1 cellular context compared by ENCODE assay signal in genomic region chr19:41883821-41884733, GRCh38.
A peak's percentile ranks its signal among the peaks of the same experiment; 100 is the strongest.
TF ChIP-seq lines count a peak whose summit lies in the region.

No MANE protein-coding gene starts in this region.

TF ChIP-seq in HepG2, 621 proteins besides CTCF, POLR2A, EP300 and RAD21 (continued from another document):
- TF ChIP-seq ZNF616 (CRISPR knock-in tag; IDR thresholded peaks at IDR 0.05; ENCODE audit: low read depth) = 0 out of 2 replicates have a peak, but pooled peaks have one; percentile 77
- no peak for TF ChIP-seq REST (IDR thresholded peaks at IDR 0.05; ENCODE audit: borderline replicate concordance in 1 of 2, low read depth in 1 of 2, low read length in 2 of 2)
- TF ChIP-seq ZNF704 (CRISPR knock-in tag; IDR thresholded peaks at IDR 0.05; ENCODE audit: borderline replicate concordance) = no peak
- TF ChIP-seq TRAFD1 (CRISPR knock-in tag; IDR thresholded peaks at IDR 0.05; ENCODE audit: borderline replicate concordance) = 0 out of 2 replicates have a peak, but pooled peaks have one; percentile 74
- no peak for TF ChIP-seq E2F1 (CRISPR knock-in tag; IDR thresholded peaks at IDR 0.05)
- TF ChIP-seq PHF8 (CRISPR knock-in tag; IDR thresholded peaks at IDR 0.05) = peak; percentile 62
- TF ChIP-seq RFX5 (IDR thresholded peaks at IDR 0.05; ENCODE audit: low read depth, low read length) = no peak
- 0 out of 2 replicates have a peak, but pooled peaks have one; percentile 45 for TF ChIP-seq ARNTL (CRISPR knock-in tag; IDR thresholded peaks at IDR 0.05)
- TF ChIP-seq ZNF367 (CRISPR knock-in tag; IDR thresholded peaks at IDR 0.05; ENCODE audit: borderline replicate concordance) = no peak
- no peak; the same call in 1 of the 2 replicates for TF ChIP-seq REXO4 (CRISPR knock-in tag; IDR thresholded peaks at IDR 0.05; ENCODE audit: borderline replicate concordance)
- TF ChIP-seq ZNF235 (CRISPR knock-in tag; IDR thresholded peaks at IDR 0.05; ENCODE audit: borderline replicate concordance) = no peak
- peak; percentile 90 for TF ChIP-seq RBFOX2 (IDR thresholded peaks at IDR 0.05; ENCODE audit: low read depth, low read length)
- TF ChIP-seq THYN1 (CRISPR knock-in tag; IDR thresholded peaks at IDR 0.05; ENCODE audit: borderline replicate concordance, low read depth) = no peak
- 0 out of 2 replicates have a peak, but pooled peaks have one; percentile 62 for TF ChIP-seq ZNF589 (CRISPR knock-in tag; conservative IDR thresholded peaks at IDR 0.05)
- 0 out of 2 replicates have a peak, but pooled peaks have one; percentile 27 for TF ChIP-seq ZFP90 (CRISPR knock-in tag; IDR thresholded peaks at IDR 0.05; ENCODE audit: borderline replicate concordance)
- no peak for TF ChIP-seq HOXA7 (CRISPR knock-in tag; IDR thresholded peaks at IDR 0.05)
- TF ChIP-seq TARDBP (CRISPR knock-in tag; IDR thresholded peaks at IDR 0.05) = peak; percentile 86
- TF ChIP-seq TBP (CRISPR knock-in tag; IDR thresholded peaks at IDR 0.05) = peak; percentile 76; the same call in 1 of the 2 replicates
- no peak for TF ChIP-seq ZNF292 (CRISPR knock-in tag; IDR thresholded peaks at IDR 0.05; ENCODE audit: borderline replicate concordance, low read depth)
- no peak; the same call in 1 of the 2 replicates for TF ChIP-seq SP5 (CRISPR knock-in tag; IDR thresholded peaks at IDR 0.05; ENCODE audit: borderline replicate concordance, low read depth)
- no peak for TF ChIP-seq ZNF44 (CRISPR knock-in tag; IDR thresholded peaks at IDR 0.05)
- no peak for TF ChIP-seq PAX8 (CRISPR knock-in tag; IDR thresholded peaks at IDR 0.05; ENCODE audit: borderline replicate concordance)
- TF ChIP-seq SRF (IDR thresholded peaks at IDR 0.05; ENCODE audit: low read depth, low read length) = 0 out of 2 replicates have a peak, but pooled peaks have one; percentile 25
- peak; percentile 69; the same call in 1 of the 2 replicates for TF ChIP-seq TFAP4 (IDR thresholded peaks at IDR 0.05; ENCODE audit: borderline replicate concordance, low read depth)
- no peak for TF ChIP-seq HNF1A (IDR thresholded peaks at IDR 0.05; ENCODE audit: low read depth)
- no peak for TF ChIP-seq HNF1A (CRISPR knock-in tag; IDR thresholded peaks at IDR 0.05; ENCODE audit: borderline replicate concordance)
- no peak; the same call in 1 of the 2 replicates for TF ChIP-seq ZSCAN31 (CRISPR knock-in tag; IDR thresholded peaks at IDR 0.05; ENCODE audit: low read depth)
- TF ChIP-seq PCBP2 (optimal IDR thresholded peaks at IDR 0.05; ENCODE audit: low read depth, low read length, poor library complexity, severe bottlenecking) = no peak
- no peak for TF ChIP-seq ZNF326 (CRISPR knock-in tag; IDR thresholded peaks at IDR 0.05; ENCODE audit: borderline replicate concordance)
- no peak for TF ChIP-seq KDM6A (CRISPR knock-in tag; IDR thresholded peaks at IDR 0.05; ENCODE audit: low read depth)
- TF ChIP-seq ZNF75D (CRISPR knock-in tag; IDR thresholded peaks at IDR 0.05; ENCODE audit: borderline replicate concordance) = no peak
- TF ChIP-seq POLR2AphosphoS5 (IDR thresholded peaks at IDR 0.05; ENCODE audit: low read depth, low read length) = peak; percentile 83
- peak; percentile 83 for TF ChIP-seq ZNF24 (IDR thresholded peaks at IDR 0.05)
- no peak for TF ChIP-seq ZNF513 (CRISPR knock-in tag; conservative IDR thresholded peaks at IDR 0.05)
- no peak for TF ChIP-seq MNT (IDR thresholded peaks at IDR 0.05)
- no peak for TF ChIP-seq ZNF12 (CRISPR knock-in tag; IDR thresholded peaks at IDR 0.05)
- no peak for TF ChIP-seq SRSF9 (IDR thresholded peaks at IDR 0.05; ENCODE audit: borderline replicate concordance, insufficient read depth, low read depth, low read length, poor library complexity, severe bottlenecking)
- no peak for TF ChIP-seq SCMH1 (CRISPR knock-in tag; IDR thresholded peaks at IDR 0.05; ENCODE audit: borderline replicate concordance)
- no peak for TF ChIP-seq SRY (CRISPR knock-in tag; IDR thresholded peaks at IDR 0.05)
- peak; percentile 35; the same call in 1 of the 2 replicates for TF ChIP-seq ZFX (CRISPR knock-in tag; IDR thresholded peaks at IDR 0.05; ENCODE audit: low read depth)
- TF ChIP-seq SSRP1 (CRISPR knock-in tag; IDR thresholded peaks at IDR 0.05) = no peak
- TF ChIP-seq KDM2A (CRISPR knock-in tag; IDR thresholded peaks at IDR 0.05; ENCODE audit: borderline replicate concordance, low read depth) = peak; percentile 98
- TF ChIP-seq SNAI1 (CRISPR knock-in tag; IDR thresholded peaks at IDR 0.05; ENCODE audit: borderline replicate concordance) = peak; percentile 82
- TF ChIP-seq FOSL2 (CRISPR knock-in tag; IDR thresholded peaks at IDR 0.05) = peak; percentile 67
- TF ChIP-seq POLR2G (IDR thresholded peaks at IDR 0.05; ENCODE audit: low read depth, low read length) = peak; percentile 84
- no peak for TF ChIP-seq ZNF780A (CRISPR knock-in tag; IDR thresholded peaks at IDR 0.05)
- TF ChIP-seq CBX5 (CRISPR knock-in tag; IDR thresholded peaks at IDR 0.05; ENCODE audit: borderline replicate concordance) = 0 out of 2 replicates have a peak, but pooled peaks have one; percentile 73
- no peak; the same call in 1 of the 2 replicates for TF ChIP-seq ZNF335 (CRISPR knock-in tag; IDR thresholded peaks at IDR 0.05)
TF ChIP-seq in HepG2: peak in this region for 289.
